8 cellular contexts compared by ENCODE assay signal in genomic region chr16:180921-181667, GRCh38. TPM values are rescaled to one million over a fixed set of nuclear protein-coding genes. Genes with fewer than 3 reads are reported as not detected.
DNase-seq lines count a peak whose midpoint lies in the region; ATAC-seq and TF ChIP-seq lines count a peak whose summit lies in the region.

No MANE protein-coding gene starts in this region.

- no peak overlapping the region for H3K27ac Mint-ChIP-seq in activated naive CD8-positive, alpha-beta T cell treated with anti-CD3 and anti-CD28 coated beads, Interleukin-2, amount 10 ng/mL, durations not matched to agents 7 days and 5 days

- H3K4me1 Mint-ChIP-seq in activated naive CD8-positive, alpha-beta T cell treated with anti-CD3 and anti-CD28 coated beads, Interleukin-2, amount 10 ng/mL, durations not matched to agents 7 days and 5 days: no peaks in the 10 kb centered on the region

- H3K9me3 ChIP-seq in heart left ventricle: no peaks in the 10 kb centered on the region
- no peaks in the 10 kb centered on the region for H3K9me3 ChIP-seq in prostate gland

- DNase-seq in NCI-H1417 (lab: John Stamatoyannopoulos, UW) (peak; percentile 79 to 85 (median 82)), NCI-H1417 treated with DMSO at 0.1 percent for 48 hours (lab: John Stamatoyannopoulos, UW) (no peak), NAMALWA (ENCODE audit: low spot score) (peak; percentile 87), SW480 (ENCODE audit: low spot score) (peak; percentile 74), heart left ventricle (peak; percentile 56 to 87 (median 67)), prostate gland (ENCODE audit: low spot score) (peak; percentile 50), ureter (ENCODE audit: low spot score) (peak; percentile 67)
- DNase-seq in activated naive CD8-positive, alpha-beta T cell treated with anti-CD3 and anti-CD28 coated beads, Interleukin-2, amount 10 ng/mL, durations not matched to agents 7 days and 5 days: peak; percentile 92

- H3K36me3 ChIP-seq in heart left ventricle (peaks cover 0 to 4% (median 0%) of the 10 kb centered on the region in 9 donors), prostate gland (no peaks in the 10 kb centered on the region)

- H3K27me3 ChIP-seq in heart left ventricle (peaks cover 25 to 44% (median 33%) of the 10 kb centered on the region in 9 donors), prostate gland (replicated peaks; ENCODE audit: insufficient read depth) (peaks cover 6% of the 10 kb centered on the region)

- H3K36me3 Mint-ChIP-seq in activated naive CD8-positive, alpha-beta T cell treated with anti-CD3 and anti-CD28 coated beads, Interleukin-2, amount 10 ng/mL, durations not matched to agents 7 days and 5 days: peaks cover 3% of the 10 kb centered on the region

- peak; percentile 84 for ATAC-seq in activated naive CD8-positive, alpha-beta T cell treated with anti-CD3 and anti-CD28 coated beads, Interleukin-2, amount 10 ng/mL, durations not matched to agents 7 days and 5 days (ENCODE audit: low read depth)
- peak in 3 of 4 donors; percentile 76 to 80 (median 79) for ATAC-seq in heart left ventricle

- H3K27ac ChIP-seq in heart left ventricle (no peak overlapping the region), prostate gland (no peak overlapping the region)

- H3K27me3 Mint-ChIP-seq in activated naive CD8-positive, alpha-beta T cell treated with anti-CD3 and anti-CD28 coated beads, Interleukin-2, amount 10 ng/mL, durations not matched to agents 7 days and 5 days: peaks cover 28% of the 10 kb centered on the region

- no peaks in the 10 kb centered on the region for H3K9me3 Mint-ChIP-seq in activated naive CD8-positive, alpha-beta T cell treated with anti-CD3 and anti-CD28 coated beads, Interleukin-2, amount 10 ng/mL, durations not matched to agents 7 days and 5 days

- peak overlapping the region in 11 of 12 donors; percentile 6 to 45 (median 38) for H3K4me3 ChIP-seq in heart left ventricle
- peak overlapping the region; percentile 1 to 19 for H3K4me3 ChIP-seq in prostate gland

- POLR2A ChIA-PET in activated naive CD8-positive, alpha-beta T cell treated with anti-CD3 and anti-CD28 coated beads, Interleukin-2, amount 10 ng/mL, durations not matched to agents 7 days and 5 days (lab: Charles Lee): interaction anchor here (0.7 kb wide), 1 partner anchor 56 kb away, joined by 4 read pairs; no protein-coding TSS in a partner anchor

- H3K4me1 ChIP-seq in heart left ventricle (peaks cover 7 to 26% (median 12%) of the 10 kb centered on the region in 12 donors), prostate gland (replicated peaks) (peaks cover 10% of the 10 kb centered on the region)

- no peak overlapping the region for H3K4me3 Mint-ChIP-seq in activated naive CD8-positive, alpha-beta T cell treated with anti-CD3 and anti-CD28 coated beads, Interleukin-2, amount 10 ng/mL, durations not matched to agents 7 days and 5 days

- TF ChIP-seq POLR2A in heart left ventricle (IDR thresholded peaks at IDR 0.05): no peak
- TF ChIP-seq POLR2A in prostate gland (IDR thresholded peaks at IDR 0.05): no peak

- WGBS in heart left ventricle, 4 donors: 0 to 20% (median 1%) methylated on average over 5 to 76 of the region's 76 CpGs
- under 1% methylated on average over 39 of the region's 76 CpGs for WGBS in prostate gland

- intact Hi-C loops in heart left ventricle (cut with DNase I): loop anchor here (1.0 to 5.0 kb wide), 5 partner anchors 59 to 74 kb away; no protein-coding TSS in a partner anchor
- intact Hi-C loops in prostate gland (cut with DNase I): no loop called here

- peak; percentile 90 to 98 (median 94) for TF ChIP-seq CTCF in heart left ventricle (IDR thresholded peaks at IDR 0.05)
- TF ChIP-seq CTCF in prostate gland (IDR thresholded peaks at IDR 0.05): peak; percentile 90 to 93 (median 91)

RNA-seq across cellular contexts. Expression of gene HBQ1, which starts 0.8 kb away (rescaled TPM):
- not detected for total RNA-seq in activated naive CD8-positive, alpha-beta T cell treated with anti-CD3 and anti-CD28 coated beads, Interleukin-2, amount 10 ng/mL, durations not matched to agents 7 days and 5 days
- total RNA-seq in heart left ventricle (not detected), prostate gland (not detected), ureter (not detected)
- not detected for polyA plus RNA-seq in heart left ventricle

RNA-seq across cellular contexts. Expression of gene HBA1, which starts 4.6 kb away (rescaled TPM):
- total RNA-seq in activated naive CD8-positive, alpha-beta T cell treated with anti-CD3 and anti-CD28 coated beads, Interleukin-2, amount 10 ng/mL, durations not matched to agents 7 days and 5 days: not detected
- 1,000 to 10,000 TPM in 1 of 9 donors, 100 to 1,000 TPM in 7, 10 to 100 TPM in 1; 74.1 to 1,031 (median 259) TPM for total RNA-seq in heart left ventricle
- polyA plus RNA-seq in heart left ventricle: 10 to 100 TPM in 1 of 2 donors, 1 to 10 TPM in 1; 1.8 to 32.6 TPM
- total RNA-seq in prostate gland: 10 to 100 TPM in 1 of 2 donors, not detected in 1; 43.4 TPM
- 82.1 TPM for total RNA-seq in ureter

RNA-seq across cellular contexts. Expression of gene HBA2, which starts 8.4 kb away (rescaled TPM):
- not detected for total RNA-seq in activated naive CD8-positive, alpha-beta T cell treated with anti-CD3 and anti-CD28 coated beads, Interleukin-2, amount 10 ng/mL, durations not matched to agents 7 days and 5 days
- total RNA-seq in heart left ventricle: 1,000 to 10,000 TPM in 2 of 9 donors, 100 to 1,000 TPM in 4, 10 to 100 TPM in 3; 47.9 to 2,038 (median 162) TPM
- polyA plus RNA-seq in heart left ventricle: 10 to 100 TPM in 1 of 2 donors, 1 to 10 TPM in 1; 3.6 to 90.1 TPM
- total RNA-seq in prostate gland: 10 to 100 TPM in 1 of 2 donors, 1 to 10 TPM in 1; 7.4 to 15.5 TPM
- total RNA-seq in ureter: 88.0 TPM

RNA-seq across cellular contexts. Expression of gene HBM, which starts 15.3 kb away (rescaled TPM):
- not detected for total RNA-seq in activated naive CD8-positive, alpha-beta T cell treated with anti-CD3 and anti-CD28 coated beads, Interleukin-2, amount 10 ng/mL, durations not matched to agents 7 days and 5 days
- total RNA-seq in heart left ventricle: under 1 TPM in 4 of 9 donors, not detected in 5; 0.54 to 0.62 (median 0.58) TPM
- not detected for polyA plus RNA-seq in heart left ventricle
- total RNA-seq in prostate gland: not detected
- total RNA-seq in ureter: not detected

RNA-seq across cellular contexts. Expression of gene HBZ, which starts 28.6 kb away (rescaled TPM):
- total RNA-seq in activated naive CD8-positive, alpha-beta T cell treated with anti-CD3 and anti-CD28 coated beads, Interleukin-2, amount 10 ng/mL, durations not matched to agents 7 days and 5 days: not detected
- not detected for total RNA-seq in heart left ventricle
- polyA plus RNA-seq in heart left ventricle: not detected
- total RNA-seq in prostate gland: not detected
- not detected for total RNA-seq in ureter
